In the genomic region with DNA sequence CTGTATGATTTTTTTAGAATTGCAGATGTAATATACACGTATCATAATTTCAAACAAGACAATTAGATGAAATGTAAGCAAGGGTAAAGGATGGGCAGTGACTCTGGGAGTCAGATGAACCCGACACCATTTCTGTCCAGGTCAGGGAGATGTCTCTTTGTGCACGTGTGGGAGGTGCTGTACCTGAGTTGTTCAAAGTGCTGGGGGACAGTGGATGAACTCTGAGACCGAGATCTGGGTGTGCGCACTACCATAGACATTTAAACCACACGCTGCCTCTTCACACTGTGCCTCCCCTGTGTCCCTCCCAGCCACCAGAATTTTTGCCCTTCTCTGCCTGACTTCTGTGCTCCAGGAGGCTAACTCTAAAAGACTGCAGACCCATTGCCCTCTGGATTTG, we compare ENCODE assay signal across 20 cellular contexts. TPM values are rescaled to one million over a fixed set of nuclear protein-coding genes. Genes with fewer than 3 reads are reported as not detected.
DNase-seq lines count a peak whose midpoint lies in the region; ATAC-seq and TF ChIP-seq lines count a peak whose summit lies in the region.
"Had no signal": no experiment of that assay in that cellular context is flagged by ENCODE, and none has a peak within 500 bp of the region (broad histone marks: within the 10 kb centered on the region; RNA-seq: fewer than 3 reads in every experiment).

No MANE protein-coding gene starts in this region.

- CTCF ChIA-PET in PC-3 (lab: Charles Lee) = no interaction called here
- CTCF ChIA-PET in activated CD4-positive, alpha-beta T cell treated with anti-CD3 and anti-CD28 coated beads, Interleukin-2, amount 10 ng/mL, durations not matched to agents 7 days and 5 days (lab: Charles Lee) = no interaction called here

- no peak overlapping the region for H3K23ac ChIP-seq in mesenchymal stem cell (ENCODE audit: low read length in 2 of 2)
- no peak overlapping the region for H3K23ac ChIP-seq in mesendoderm (ENCODE audit: low read length)

- H3K36me3 ChIP-seq in ACC112 (ENCODE audit: insufficient read depth, low read length) = no peaks in the 10 kb centered on the region
- no peaks in the 10 kb centered on the region for H3K36me3 ChIP-seq in PC-3 (ENCODE audit: low read depth, low read length)
- H3K36me3 ChIP-seq in mesenchymal stem cell (ENCODE audit: control insufficient read depth in 1 of 2, insufficient read depth in 2 of 2, low read depth in 1 of 2, low read length in 2 of 2) = no peaks in the 10 kb centered on the region
- H3K36me3 ChIP-seq in brain microvascular endothelial cell (replicated peaks) = no peaks in the 10 kb centered on the region
- no peaks in the 10 kb centered on the region for H3K36me3 ChIP-seq in mesendoderm (ENCODE audit: control insufficient read depth, insufficient read depth, low read length)

- H3K4me1 Mint-ChIP-seq in activated CD4-positive, alpha-beta T cell treated with anti-CD3 and anti-CD28 coated beads, Interleukin-2, amount 10 ng/mL, durations not matched to agents 7 days and 5 days = peaks cover 10% of the 10 kb centered on the region
- H3K4me1 Mint-ChIP-seq: CD8-positive, alpha-beta memory T cell; IgD-negative memory B cell had no signal

- in situ Hi-C loops in brain microvascular endothelial cell (cut with HindIII; ENCODE audit: low pct_ligation_motif_present, low sequenced_read_pairs) = no loop called here

- H3K4me1 ChIP-seq in ACC112 (ENCODE audit: control insufficient read depth, insufficient read depth, low read length, unreplicated experiment) (peaks cover 8% of the 10 kb centered on the region), PC-3 (ENCODE audit: insufficient read depth, low read length) (peaks cover 17% of the 10 kb centered on the region), mesenchymal stem cell (ENCODE audit: control insufficient read depth, insufficient read depth, low read depth, low read length) (no peaks in the 10 kb centered on the region), mesendoderm (ENCODE audit: control insufficient read depth, low read depth, low read length) (no peaks in the 10 kb centered on the region)
- H3K4me1 ChIP-seq: Caco-2 had no signal

- intact Hi-C loops in PC-3 (cut with micrococcal nuclease) = no loop called here

- H3K79me1 ChIP-seq in mesenchymal stem cell (replicated peaks; ENCODE audit: low read length, poor library complexity, severe bottlenecking) = no peaks in the 10 kb centered on the region
- no peaks in the 10 kb centered on the region for H3K79me1 ChIP-seq in mesendoderm (ENCODE audit: low read length)

- H3K27ac Mint-ChIP-seq in activated CD4-positive, alpha-beta T cell treated with anti-CD3 and anti-CD28 coated beads, Interleukin-2, amount 10 ng/mL, durations not matched to agents 7 days and 5 days = no peak overlapping the region
- H3K27ac Mint-ChIP-seq: B cell; CD8-positive, alpha-beta memory T cell had no signal

- H3K4me2 ChIP-seq in PC-3 (ENCODE audit: low read length) = peak overlapping the region; percentile 47
- no peak overlapping the region for H3K4me2 ChIP-seq in mesenchymal stem cell (ENCODE audit: low read length, poor library complexity, severe bottlenecking)
- no peak overlapping the region for H3K4me2 ChIP-seq in mesendoderm (ENCODE audit: low read length)
- H3K4me2 ChIP-seq: KMS-11 had no signal

- no peak overlapping the region for H4K91ac ChIP-seq in mesenchymal stem cell (ENCODE audit: low read length)

- no peak overlapping the region for H2BK12ac ChIP-seq in mesenchymal stem cell (ENCODE audit: low read length in 2 of 2)

- no TSS peak for BruUV-seq in PC-3 (replicated peaks; lab: Mats Ljungman, UMichigan)

- H3K4me3 ChIP-seq in ACC112 (ENCODE audit: low read depth, low read length) = no peak overlapping the region
- H3K4me3 ChIP-seq in PC-3 (ENCODE audit: low read length) = no peak overlapping the region
- H3K4me3 ChIP-seq in mesenchymal stem cell (ENCODE audit: insufficient read depth in 1 of 2, low read depth in 1 of 2, low read length in 2 of 2) = no peak overlapping the region
- H3K4me3 ChIP-seq in brain microvascular endothelial cell (ENCODE audit: low read depth, low read length) = no peak overlapping the region
- H3K4me3 ChIP-seq in mesendoderm (ENCODE audit: low read length) = no peak overlapping the region
- H3K4me3 ChIP-seq: GM23248 had no signal

- 100% methylated on average over 5 of the region's 6 CpGs for WGBS in mesenchymal stem cell
- WGBS in mesendoderm (ENCODE audit: extremely low coverage, insufficient coverage, low lambda C conversion rate) = no CpG with 5 or more reads among the region's 6 CpGs

- H4K20me1 ChIP-seq in PC-3 (ENCODE audit: low read length) = no peaks in the 10 kb centered on the region

- no peaks in the 10 kb centered on the region for H3K9me2 ChIP-seq in PC-3 (replicated peaks; ENCODE audit: low read length)

- H2AFZ ChIP-seq in ACC112 (ENCODE audit: low read length, unreplicated experiment) (no peak overlapping the region), PC-3 (ENCODE audit: low read length) (no peak overlapping the region), mesenchymal stem cell (ENCODE audit: low read depth, low read length) (no peak overlapping the region)
- H2AFZ ChIP-seq: GM23248 had no signal

- H3K18ac ChIP-seq in mesenchymal stem cell (ENCODE audit: low read depth in 1 of 2, low read length in 2 of 2) (no peak overlapping the region), mesendoderm (ENCODE audit: low read length) (no peak overlapping the region)

- no peak overlapping the region for H3K56ac ChIP-seq in mesendoderm (ENCODE audit: low read length)

- no peaks in the 10 kb centered on the region for H3K36me3 Mint-ChIP-seq in activated CD4-positive, alpha-beta T cell treated with anti-CD3 and anti-CD28 coated beads, Interleukin-2, amount 10 ng/mL, durations not matched to agents 7 days and 5 days (ENCODE audit: low read depth)
- H3K36me3 Mint-ChIP-seq: CD14-positive monocyte; CD8-positive, alpha-beta memory T cell; IgD-negative memory B cell had no signal

- DNase-seq in PC-3 (no peak), left lobe of liver (ENCODE audit: low spot score) (peak; percentile 51), mesenchymal stem cell (no peak), brain microvascular endothelial cell (no peak), mesendoderm (no peak), cortex of kidney (lab: John Stamatoyannopoulos, UW) (no peak)
- DNase-seq in activated CD4-positive, alpha-beta T cell treated with anti-CD3 and anti-CD28 coated beads, Interleukin-2, amount 10 ng/mL, durations not matched to agents 7 days and 5 days = no peak
- DNase-seq: 8988T; CD8-positive, alpha-beta memory T cell; DND-41; GF-D8; H7 had no signal

- H3K9ac ChIP-seq in PC-3 (ENCODE audit: low read length) = peak overlapping the region; percentile 47
- peak overlapping the region; percentile 72 for H3K9ac ChIP-seq in mesenchymal stem cell (ENCODE audit: low read length)
- no peak overlapping the region for H3K9ac ChIP-seq in mesendoderm (ENCODE audit: low read length)
- H3K9ac ChIP-seq: GM23248, KMS-11 had no signal

- H3K27ac ChIP-seq in ACC112 (ENCODE audit: low read depth, low read length) (peak overlapping the region; percentile 67; the same call in 1 of the 2 replicates), PC-3 (ENCODE audit: low read length) (peak overlapping the region; percentile 77), mesenchymal stem cell (ENCODE audit: low read length, poor library complexity, severe bottlenecking) (no peak overlapping the region), brain microvascular endothelial cell (no peak overlapping the region), mesendoderm (ENCODE audit: low read depth, low read length) (no peak overlapping the region)
- H3K27ac ChIP-seq: HL-60, KMS-11 had no signal

- no peak overlapping the region for H2BK5ac ChIP-seq in mesenchymal stem cell (ENCODE audit: low read depth, low read length, poor library complexity, severe bottlenecking)
- no peak overlapping the region for H2BK5ac ChIP-seq in mesendoderm (ENCODE audit: low read length)

- TF ChIP-seq CTCF in PC-3 (conservative IDR thresholded peaks at IDR 0.05; ENCODE audit: low read depth, low read length) (no peak), brain microvascular endothelial cell (IDR thresholded peaks at IDR 0.05; ENCODE audit: low read depth, low read length, missing control alignments) (no peak)

- no peaks in the 10 kb centered on the region for H3F3A ChIP-seq in PC-3 (ENCODE audit: low read length, unreplicated experiment)

- H3K27me3 ChIP-seq in ACC112 (ENCODE audit: insufficient read depth, low read length) (no peaks in the 10 kb centered on the region), PC-3 (ENCODE audit: low read length) (no peaks in the 10 kb centered on the region), mesenchymal stem cell (ENCODE audit: control insufficient read depth in 1 of 2, insufficient read depth in 1 of 2, low read length in 2 of 2) (peaks cover 7 to 8% of the 10 kb centered on the region in 2 experiments), brain microvascular endothelial cell (replicated peaks) (no peaks in the 10 kb centered on the region), mesendoderm (ENCODE audit: insufficient read depth, low read length, poor library complexity) (no peaks in the 10 kb centered on the region)

- POLR2A ChIA-PET in PC-3 (lab: Charles Lee; ENCODE audit: unreplicated experiment) = no interaction called here
- POLR2A ChIA-PET in activated CD4-positive, alpha-beta T cell treated with anti-CD3 and anti-CD28 coated beads, Interleukin-2, amount 10 ng/mL, durations not matched to agents 7 days and 5 days (lab: Charles Lee) = interaction anchor here (0.7 kb wide), 1 partner anchor 24 kb away, joined by 3 read pairs; no protein-coding TSS in a partner anchor

- H3K9me3 ChIP-seq in PC-3 (ENCODE audit: low read length) (no peaks in the 10 kb centered on the region), mesenchymal stem cell (ENCODE audit: control insufficient read depth, low read length) (no peaks in the 10 kb centered on the region)
- H3K9me3 ChIP-seq: Caco-2 had no signal

- H4K8ac ChIP-seq in mesenchymal stem cell (ENCODE audit: low read length) (no peak overlapping the region), mesendoderm (ENCODE audit: low read depth, low read length) (no peak overlapping the region)

- peaks cover 38% of the 10 kb centered on the region for H3K27me3 Mint-ChIP-seq in activated CD4-positive, alpha-beta T cell treated with anti-CD3 and anti-CD28 coated beads, Interleukin-2, amount 10 ng/mL, durations not matched to agents 7 days and 5 days
- H3K27me3 Mint-ChIP-seq: IgD-negative memory B cell had no signal

- H2BK120ac ChIP-seq in mesenchymal stem cell (ENCODE audit: low read depth, low read length) (no peak overlapping the region), mesendoderm (ENCODE audit: low read depth, low read length) (no peak overlapping the region)

- no peak overlapping the region for H2AK5ac ChIP-seq in mesenchymal stem cell (ENCODE audit: low read length, severe bottlenecking)
- H2AK5ac ChIP-seq in mesendoderm (ENCODE audit: low read length) = no peak overlapping the region

- no peak overlapping the region for H3K14ac ChIP-seq in mesenchymal stem cell (ENCODE audit: low read length in 2 of 2)

- H3K9me3 Mint-ChIP-seq in activated CD4-positive, alpha-beta T cell treated with anti-CD3 and anti-CD28 coated beads, Interleukin-2, amount 10 ng/mL, durations not matched to agents 7 days and 5 days = no peaks in the 10 kb centered on the region
- H3K9me3 Mint-ChIP-seq: CD14-positive monocyte; CD8-positive, alpha-beta memory T cell; IgD-negative memory B cell had no signal

- ATAC-seq in PC-3 (no peak), left lobe of liver (peak; percentile 61)

- H4K5ac ChIP-seq in mesendoderm (ENCODE audit: low read length) = no peak overlapping the region

- H2BK15ac ChIP-seq in mesenchymal stem cell (ENCODE audit: low read depth, poor library complexity, severe bottlenecking) = no peak overlapping the region
- no peak overlapping the region for H2BK15ac ChIP-seq in mesendoderm (replicated peaks; ENCODE audit: low read depth)

- no peak overlapping the region for H3K4me3 Mint-ChIP-seq in activated CD4-positive, alpha-beta T cell treated with anti-CD3 and anti-CD28 coated beads, Interleukin-2, amount 10 ng/mL, durations not matched to agents 7 days and 5 days
- H3K4me3 Mint-ChIP-seq: B cell; CD8-positive, alpha-beta memory T cell; IgD-negative memory B cell had no signal

- H3K79me2 ChIP-seq in ACC112 (ENCODE audit: control insufficient read depth, insufficient read depth, low read length, unreplicated experiment) = no peaks in the 10 kb centered on the region
- H3K79me2 ChIP-seq in PC-3 (ENCODE audit: low read length) = no peaks in the 10 kb centered on the region
- H3K79me2 ChIP-seq in mesendoderm (ENCODE audit: control insufficient read depth, insufficient read depth, low read length) = no peaks in the 10 kb centered on the region

- no peak overlapping the region for H3K4ac ChIP-seq in mesenchymal stem cell (ENCODE audit: low read depth in 1 of 2, low read length in 2 of 2)
- no peak overlapping the region for H3K4ac ChIP-seq in mesendoderm (ENCODE audit: low read depth, low read length)

RNA-seq across cellular contexts. Expression of gene RGS9, which starts 5.9 kb away (rescaled TPM):
- total RNA-seq in PC-3 (2014; rRNA removed) (2.7 and 3.4 TPM in 2 replicates), left lobe of liver (3.0 TPM)
- 8.0 TPM for polyA plus RNA-seq in mesenchymal stem cell (2013, experiment 1 of 2)
- polyA plus RNA-seq in mesenchymal stem cell (2013, experiment 2 of 2) = 8.1 TPM
- total RNA-seq in activated CD4-positive, alpha-beta T cell treated with anti-CD3 and anti-CD28 coated beads, Interleukin-2, amount 10 ng/mL, durations not matched to agents 7 days and 5 days = 1 to 10 TPM; 6.0 to 6.3 TPM
- 14.6 TPM for polyA plus RNA-seq in mesendoderm (2013, experiment 1 of 2)
- 13.9 TPM for polyA plus RNA-seq in mesendoderm (2013, experiment 2 of 2)
- polyA plus RNA-seq: CD14-positive monocyte, GM23248 had no signal

Comparison
In these comparisons a context has a peak if more than half of its experiments do, and no peak if none do; other contexts are left out.
1. H3K27ac ChIP-seq: peak in ACC112 (single experiment) and PC-3 (single experiment); none in mesenchymal stem cell (single experiment), brain microvascular endothelial cell (single experiment) and mesendoderm (single experiment).